22 cellular contexts compared by ENCODE assay signal in the genomic region with DNA sequence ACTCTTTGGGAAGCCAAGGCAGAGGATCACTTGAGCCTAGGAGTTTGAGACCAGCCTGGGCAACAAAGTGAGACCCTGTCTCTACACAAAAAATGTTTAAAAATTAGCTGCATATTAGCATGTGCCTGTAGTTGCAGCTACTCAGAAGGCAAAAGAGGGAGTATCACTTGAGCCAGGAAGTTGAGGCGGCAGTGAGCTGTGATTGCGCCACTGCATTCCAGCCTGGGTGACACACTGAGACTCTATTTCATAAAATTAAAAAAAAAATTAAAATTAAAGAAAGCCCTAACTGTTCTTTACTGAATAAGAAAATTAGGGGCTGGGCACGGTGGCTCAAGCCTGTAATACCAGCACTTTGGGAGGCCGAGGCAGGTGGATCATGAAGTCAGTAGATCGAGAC. TPM values are rescaled to one million over a fixed set of nuclear protein-coding genes. Genes with fewer than 3 reads are reported as not detected.
DNase-seq lines count a peak whose midpoint lies in the region; ATAC-seq, FAIRE-seq and TF ChIP-seq lines count a peak whose summit lies in the region.
"Had no signal": no experiment of that assay in that cellular context is flagged by ENCODE, and none has a peak within 500 bp of the region (broad histone marks: within the 10 kb centered on the region; RNA-seq: fewer than 3 reads in every experiment).

No MANE protein-coding gene starts in this region.

- H3K27me3 Mint-ChIP-seq in activated T-cell treated with anti-CD3 and anti-CD28 coated beads, Interleukin-2, amount 50 U/mL, for 72 hours (ENCODE audit: low read depth): no peaks in the 10 kb centered on the region

- H3K27me3 ChIP-seq in bronchial epithelial cell (ENCODE audit: control insufficient read depth, insufficient read depth, low read length): no peaks in the 10 kb centered on the region
- H3K27me3 ChIP-seq: BLaER1, gastrocnemius medialis, upper lobe of left lung had no signal

- H3K4me3 ChIP-seq in bronchial epithelial cell (ENCODE audit: low read depth, low read length): no peak overlapping the region
- H3K4me3 ChIP-seq: BLaER1, gastrocnemius medialis, K562, upper lobe of left lung had no signal

- FAIRE-seq in bronchial epithelial cell (lab: Jason Lieb, UNC): no peak
- FAIRE-seq: K562 had no signal

- H3K4me1 Mint-ChIP-seq in activated T-cell treated with anti-CD3 and anti-CD28 coated beads, Interleukin-2, amount 50 U/mL, for 72 hours (ENCODE audit: low read depth): peaks cover 5% of the 10 kb centered on the region
- H3K4me1 Mint-ChIP-seq: H9, nephron had no signal

- no peak for ATAC-seq in activated T-cell treated with anti-CD3 and anti-CD28 coated beads, Interleukin-2, amount 50 U/mL, for 72 hours (replicated peaks in 1 of 2)
- ATAC-seq: gastrocnemius medialis, K562 had no signal

- TF ChIP-seq CTCF in bronchial epithelial cell (IDR thresholded peaks at IDR 0.05; ENCODE audit: insufficient read depth, low read length, severe bottlenecking): no peak

- DNase-seq in EL (peak; percentile 71), MV-4-11 (lab: John Stamatoyannopoulos, UW) (peak; percentile 31), bronchial epithelial cell (ENCODE audit: low read depth) (peak; percentile 59), non-pigmented ciliary epithelial cell (ENCODE audit: low read depth) (peak; percentile 30), NCI-H187 (lab: John Stamatoyannopoulos, UW) (no peak), UCSD-AML1 (lab: John Stamatoyannopoulos, UW; ENCODE audit: unreplicated experiment) (no peak), NCI-H510A treated with DMSO at 0.1 percent for 48 hours (lab: John Stamatoyannopoulos, UW) (no peak)
- no peak for DNase-seq in activated T-cell treated with anti-CD3 and anti-CD28 coated beads, Interleukin-2, amount 50 U/mL, for 72 hours
- DNase-seq: activated CD8-positive, alpha-beta memory T cell treated with anti-CD3 and anti-CD28 coated beads for 24 hours; aorta; dermis blood vessel endothelial cell; DMS 273 treated with DMSO at 0.1 percent for 48 hours; gastrocnemius medialis; H9; NCI-H1436; NCI-H2227 treated with DMSO at 0.1 percent for 48 hours; SK-N-SH; stimulated activated CD4-positive, alpha-beta T cell treated with anti-CD3 and anti-CD28 coated beads, Interleukin-2, amount 100 ng/mL, for 48 hours had no signal

- no peak overlapping the region for H3K27ac Mint-ChIP-seq in activated T-cell treated with anti-CD3 and anti-CD28 coated beads, Interleukin-2, amount 50 U/mL, for 72 hours
- H3K27ac Mint-ChIP-seq: H9, nephron had no signal

- H3K9me3 Mint-ChIP-seq in activated T-cell treated with anti-CD3 and anti-CD28 coated beads, Interleukin-2, amount 50 U/mL, for 72 hours: no peaks in the 10 kb centered on the region
- H3K9me3 Mint-ChIP-seq: H9 had no signal

- H3K36me3 ChIP-seq in bronchial epithelial cell (ENCODE audit: control insufficient read depth, insufficient read depth, low read length): peaks cover 2% of the 10 kb centered on the region

- H3K36me3 Mint-ChIP-seq in activated T-cell treated with anti-CD3 and anti-CD28 coated beads, Interleukin-2, amount 50 U/mL, for 72 hours (ENCODE audit: insufficient read depth in 2 of 2): peaks cover 2 to 29% of the 10 kb centered on the region in 2 donors

- H3K4me3 Mint-ChIP-seq in activated T-cell treated with anti-CD3 and anti-CD28 coated beads, Interleukin-2, amount 50 U/mL, for 72 hours: no peak overlapping the region
- H3K4me3 Mint-ChIP-seq: H9, nephron had no signal

RNA-seq across cellular contexts. Expression of gene SENP1, which starts 27.0 kb away (rescaled TPM):
- total RNA-seq in bronchial epithelial cell: 10.2 and 10.8 TPM in 2 replicates
- 10 to 100 TPM; 58.4 to 68.7 TPM for total RNA-seq in activated T-cell treated with anti-CD3 and anti-CD28 coated beads, Interleukin-2, amount 50 U/mL, for 72 hours

RNA-seq across cellular contexts. Expression of gene PFKM, which starts 40.3 kb away (rescaled TPM):
- 23.7 and 45.8 TPM in 2 replicates for total RNA-seq in bronchial epithelial cell
- total RNA-seq in activated T-cell treated with anti-CD3 and anti-CD28 coated beads, Interleukin-2, amount 50 U/mL, for 72 hours: 10 to 100 TPM; 29.1 to 35.9 TPM

Comparison
In these comparisons a context has a peak if more than half of its experiments do, and no peak if none do; other contexts are left out.
1. DNase-seq: peak in EL (single experiment), MV-4-11 (single experiment), bronchial epithelial cell (single experiment) and non-pigmented ciliary epithelial cell (single experiment); none in NCI-H187 (0 of 2), UCSD-AML1 (single experiment), NCI-H510A treated with DMSO at 0.1 percent for 48 hours (single experiment) and activated T-cell treated with anti-CD3 and anti-CD28 coated beads, Interleukin-2, amount 50 U/mL, for 72 hours (0 of 2).